ENCODE assay signal across 17 cellular contexts in genomic region chr4:71709961-71710360, GRCh38.
DNase-seq lines count a peak whose midpoint lies in the region; FAIRE-seq and TF ChIP-seq lines count a peak whose summit lies in the region.
"Had no signal": no experiment of that assay in that cellular context is flagged by ENCODE, and none has a peak within 500 bp of the region (broad histone marks: within the 10 kb centered on the region; RNA-seq: fewer than 3 reads in every experiment).

No MANE protein-coding gene starts in this region.

- no peak overlapping the region for H3T11ph ChIP-seq in H9 (ENCODE audit: low read length)

- H2AFZ ChIP-seq in H9 (ENCODE audit: low read length) (no peak overlapping the region), astrocyte (ENCODE audit: low read depth, low read length) (no peak overlapping the region)

- no peak overlapping the region for H3K56ac ChIP-seq in H9 (ENCODE audit: insufficient read length, low read depth, low read length)

- no peak for TF ChIP-seq EP300 in esophagus muscularis mucosa (IDR thresholded peaks at IDR 0.05)

- H3K4ac ChIP-seq in H9 (ENCODE audit: low read depth, low read length), result no peak overlapping the region

- H4K5ac ChIP-seq in H9 (ENCODE audit: insufficient read length, low read depth, low read length), result no peak overlapping the region

- no peaks in the 10 kb centered on the region for H3K27me3 ChIP-seq in AG04450 (ENCODE audit: control insufficient read depth, insufficient read depth, low read length)
- H3K27me3 ChIP-seq in H9 (ENCODE audit: insufficient read depth, low read length), result no peaks in the 10 kb centered on the region
- no peaks in the 10 kb centered on the region for H3K27me3 ChIP-seq in astrocyte (ENCODE audit: insufficient read depth, low read length)
- no peaks in the 10 kb centered on the region for H3K27me3 ChIP-seq in esophagus muscularis mucosa
- H3K27me3 ChIP-seq: Peyer's patch, spleen had no signal

- H2AK5ac ChIP-seq in H9 (ENCODE audit: insufficient read length, low read length), result no peak overlapping the region

- no peak overlapping the region for H3K18ac ChIP-seq in H9 (ENCODE audit: insufficient read length, low read depth, low read length)

- no peak overlapping the region for H2BK120ac ChIP-seq in H9 (ENCODE audit: low read depth, low read length, poor library complexity, severe bottlenecking)

- H3K9ac ChIP-seq in H9 (ENCODE audit: extremely low read depth, insufficient read length, low read length) (no peak overlapping the region), astrocyte (ENCODE audit: low read length) (no peak overlapping the region)

- H3K79me2 ChIP-seq in H9 (ENCODE audit: insufficient read depth, low read length) (no peaks in the 10 kb centered on the region), astrocyte (ENCODE audit: insufficient read depth, low read length) (no peaks in the 10 kb centered on the region)

- H3K9me3 ChIP-seq in AG04450 (ENCODE audit: control insufficient read depth, insufficient read depth, low read length) (no peaks in the 10 kb centered on the region), H9 (ENCODE audit: control insufficient read depth, low read depth, low read length) (no peaks in the 10 kb centered on the region), astrocyte (ENCODE audit: insufficient read depth, low read depth, low read length) (no peaks in the 10 kb centered on the region), esophagus muscularis mucosa (no peaks in the 10 kb centered on the region)
- H3K9me3 ChIP-seq: mucosa of descending colon, Peyer's patch, spleen had no signal

- H3K9me3 Mint-ChIP-seq in H9, result no peaks in the 10 kb centered on the region; a peak in 1 of 5 replicates
- H3K9me3 Mint-ChIP-seq in astrocyte (ENCODE audit: unreplicated experiment), result no peaks in the 10 kb centered on the region
- no peaks in the 10 kb centered on the region for H3K9me3 Mint-ChIP-seq in activated CD4-positive, alpha-beta T cell treated with anti-CD3 and anti-CD28 coated beads, Interleukin-2, amount 10 ng/mL, durations not matched to agents 7 days and 5 days

- TF ChIP-seq POLR2A in esophagus muscularis mucosa (IDR thresholded peaks at IDR 0.05; ENCODE audit: low read depth), result no peak

- WGBS in H9 (ENCODE audit: extremely low coverage, insufficient read length, low lambda C conversion rate), result no CpG with 5 or more reads among the region's 1 CpG
- 5% methylated on average over 1 of the region's 1 CpG for WGBS in esophagus muscularis mucosa

- H3K36me3 Mint-ChIP-seq in H9 (ENCODE audit: insufficient read depth in 1 of 3, low read depth in 3 of 3) (no peaks in the 10 kb centered on the region), astrocyte (ENCODE audit: low read depth, unreplicated experiment) (no peaks in the 10 kb centered on the region)
- no peaks in the 10 kb centered on the region for H3K36me3 Mint-ChIP-seq in activated CD4-positive, alpha-beta T cell treated with anti-CD3 and anti-CD28 coated beads, Interleukin-2, amount 10 ng/mL, durations not matched to agents 7 days and 5 days (ENCODE audit: low read depth)

- H3K27ac Mint-ChIP-seq in H9 (no peak overlapping the region), astrocyte (ENCODE audit: unreplicated experiment) (no peak overlapping the region)
- no peak overlapping the region for H3K27ac Mint-ChIP-seq in activated CD4-positive, alpha-beta T cell treated with anti-CD3 and anti-CD28 coated beads, Interleukin-2, amount 10 ng/mL, durations not matched to agents 7 days and 5 days

- H3K4me1 ChIP-seq in H9 (ENCODE audit: insufficient read depth, low read length), result no peaks in the 10 kb centered on the region
- peaks cover 6% of the 10 kb centered on the region for H3K4me1 ChIP-seq in astrocyte (ENCODE audit: insufficient read depth, low read length)
- no peaks in the 10 kb centered on the region for H3K4me1 ChIP-seq in esophagus muscularis mucosa
- H3K4me1 ChIP-seq: spleen had no signal

- H3K27me3 Mint-ChIP-seq in H9 (ENCODE audit: low read depth), result no peaks in the 10 kb centered on the region
- no peaks in the 10 kb centered on the region for H3K27me3 Mint-ChIP-seq in astrocyte (ENCODE audit: low read depth, unreplicated experiment)
- H3K27me3 Mint-ChIP-seq in activated CD4-positive, alpha-beta T cell treated with anti-CD3 and anti-CD28 coated beads, Interleukin-2, amount 10 ng/mL, durations not matched to agents 7 days and 5 days, result no peaks in the 10 kb centered on the region

- intact Hi-C loops in esophagus muscularis mucosa (cut with DNase I), result no loop called here

- H3K4me2 ChIP-seq in H9 (ENCODE audit: insufficient read depth, insufficient read length, low read length), result no peak overlapping the region
- no peak overlapping the region for H3K4me2 ChIP-seq in astrocyte (ENCODE audit: low read length)

- no peak overlapping the region for H3K27ac ChIP-seq in AG04450 (ENCODE audit: low read depth, low read length)
- no peak overlapping the region for H3K27ac ChIP-seq in H9 (ENCODE audit: insufficient read length, low read depth, low read length)
- no peak overlapping the region for H3K27ac ChIP-seq in astrocyte (ENCODE audit: low read depth, low read length)
- no peak overlapping the region for H3K27ac ChIP-seq in esophagus muscularis mucosa (replicated peaks in 1 of 4)
- H3K27ac ChIP-seq: Peyer's patch, spleen had no signal

- H2BK5ac ChIP-seq in H9 (ENCODE audit: insufficient read length, low read length), result no peak overlapping the region

- H3K4me1 Mint-ChIP-seq in H9 (no peaks in the 10 kb centered on the region), astrocyte (ENCODE audit: low read depth, unreplicated experiment) (peaks cover 12% of the 10 kb centered on the region)
- no peaks in the 10 kb centered on the region for H3K4me1 Mint-ChIP-seq in activated CD4-positive, alpha-beta T cell treated with anti-CD3 and anti-CD28 coated beads, Interleukin-2, amount 10 ng/mL, durations not matched to agents 7 days and 5 days

- no peak overlapping the region for H3K4me3 Mint-ChIP-seq in H9
- H3K4me3 Mint-ChIP-seq in astrocyte (ENCODE audit: unreplicated experiment), result no peak overlapping the region
- no peak overlapping the region for H3K4me3 Mint-ChIP-seq in activated CD4-positive, alpha-beta T cell treated with anti-CD3 and anti-CD28 coated beads, Interleukin-2, amount 10 ng/mL, durations not matched to agents 7 days and 5 days

- no peak overlapping the region for H3K14ac ChIP-seq in H9 (ENCODE audit: insufficient read depth, low read length)

- no peaks in the 10 kb centered on the region for H3K23me2 ChIP-seq in H9 (ENCODE audit: insufficient read length, low read depth, low read length, poor library complexity, severe bottlenecking)

- no peak overlapping the region for H2BK15ac ChIP-seq in H9 (ENCODE audit: low read depth, low read length)

- DNase-seq in AG04450 (ENCODE audit: low read depth, low spot score) (no peak), H9 (no peak), astrocyte (ENCODE audit: low read depth) (no peak), iPS-NIHi7 (ENCODE audit: extremely low spot score) (peak; percentile 22), NCI-H345 treated with DMSO at 0.1 percent for 48 hours (lab: John Stamatoyannopoulos, UW; ENCODE audit: unreplicated experiment) (no peak), esophagus muscularis mucosa (ENCODE audit: extremely low spot score) (no peak), SKM-1 treated with dmso at 0.1 percent for 144 hours (lab: John Stamatoyannopoulos, UW; ENCODE audit: unreplicated experiment) (no peak)
- DNase-seq in activated CD4-positive, alpha-beta T cell treated with anti-CD3 and anti-CD28 coated beads, Interleukin-2, amount 10 ng/mL, durations not matched to agents 7 days and 5 days, result no peak
- DNase-seq: activated CD4-positive, alpha-beta T cell treated with anti-CD3 and anti-CD28 coated beads for 48 hours; activated T-cell treated with anti-CD3 and anti-CD28 coated beads, Interleukin-2, amount 50 U/mL, for 1 hour; DMS79 treated with DMSO at 0.1 percent for 48 hours; islet precursor cell; NCI-H1105; NCI-H510A; Peyer's patch; spleen had no signal

- H2BK12ac ChIP-seq in H9 (ENCODE audit: insufficient read length, low read depth, low read length), result no peak overlapping the region

- CTCF ChIA-PET in AG04450 (lab: Charles Lee), result interaction anchor here (0.6 to 4.4 kb wide), 14 partner anchors 10 to 1058 kb away, joined by 3 to 54 read pairs (median 5); no protein-coding TSS in a partner anchor
- CTCF ChIA-PET in activated CD4-positive, alpha-beta T cell treated with anti-CD3 and anti-CD28 coated beads, Interleukin-2, amount 10 ng/mL, durations not matched to agents 7 days and 5 days (lab: Charles Lee), result no interaction called here

- no peak overlapping the region for H4K8ac ChIP-seq in H9 (replicated peaks; ENCODE audit: insufficient read length, low read depth, low read length)

- no peak overlapping the region for H3K23ac ChIP-seq in H9 (ENCODE audit: insufficient read length, low read depth, low read length)

- no peak overlapping the region for H4K91ac ChIP-seq in H9 (ENCODE audit: insufficient read length, low read depth, low read length)

- peak; percentile 47 for TF ChIP-seq CTCF in AG04450 (IDR thresholded peaks at IDR 0.05; ENCODE audit: low read depth, low read length)
- TF ChIP-seq CTCF in H9 (conservative IDR thresholded peaks at IDR 0.05), result peak; percentile 58; the same call in 2 of the 3 replicates
- TF ChIP-seq CTCF in astrocyte (IDR thresholded peaks at IDR 0.05; ENCODE audit: insufficient read depth, low read depth, low read length), result peak; percentile 12
- no peak for TF ChIP-seq CTCF in esophagus muscularis mucosa (IDR thresholded peaks at IDR 0.05)

- POLR2A ChIA-PET in AG04450 (lab: Yijun Ruan, JAX), result no interaction called here
- POLR2A ChIA-PET in activated CD4-positive, alpha-beta T cell treated with anti-CD3 and anti-CD28 coated beads, Interleukin-2, amount 10 ng/mL, durations not matched to agents 7 days and 5 days (lab: Charles Lee), result no interaction called here

- no peaks in the 10 kb centered on the region for H3K79me1 ChIP-seq in H9 (ENCODE audit: insufficient read depth, low read depth, low read length, poor library complexity, severe bottlenecking)

- no peak overlapping the region for H3K4me3 ChIP-seq in AG04450 (ENCODE audit: low read depth, low read length)
- H3K4me3 ChIP-seq in astrocyte (ENCODE audit: insufficient read depth, low read depth, low read length), result no peak overlapping the region
- no peak overlapping the region for H3K4me3 ChIP-seq in esophagus muscularis mucosa
- H3K4me3 ChIP-seq: mucosa of descending colon, Peyer's patch, spleen had no signal

- H4K20me1 ChIP-seq in H9 (ENCODE audit: control insufficient read depth, insufficient read depth, insufficient read length), result no peaks in the 10 kb centered on the region
- no peaks in the 10 kb centered on the region for H4K20me1 ChIP-seq in astrocyte (ENCODE audit: insufficient read depth, low read length)

- H3K36me3 ChIP-seq in astrocyte (ENCODE audit: insufficient read depth, low read length), result no peaks in the 10 kb centered on the region
- no peaks in the 10 kb centered on the region for H3K36me3 ChIP-seq in esophagus muscularis mucosa
- H3K36me3 ChIP-seq: Peyer's patch, spleen had no signal

- H2BK20ac ChIP-seq in H9 (ENCODE audit: low read depth, low read length, poor library complexity, severe bottlenecking), result no peak overlapping the region

- no peak for FAIRE-seq in astrocyte (lab: Jason Lieb, UNC)

Comparison
In these comparisons a context has a peak if more than half of its experiments do, and no peak if none do; other contexts are left out.
1. CTCF ChIP-seq: peak in AG04450 (single experiment), H9 (single experiment) and astrocyte (single experiment); none in esophagus muscularis mucosa (0 of 3).